ENCODE assay signal across 10 cellular contexts in genomic region chrX:54447461-54447860, GRCh38. TPM values are rescaled to one million over a fixed set of nuclear protein-coding genes. Genes with fewer than 3 reads are reported as not detected.
DNase-seq lines count a peak whose midpoint lies in the region; ATAC-seq and TF ChIP-seq lines count a peak whose summit lies in the region.
"Had no signal": no experiment of that assay in that cellular context is flagged by ENCODE, and none has a peak within 500 bp of the region (broad histone marks: within the 10 kb centered on the region; RNA-seq: fewer than 3 reads in every experiment).

No MANE protein-coding gene starts in this region.

- no peak overlapping the region for H3K4me2 ChIP-seq in Karpas-422 (ENCODE audit: low read depth, low read length, poor library complexity, severe bottlenecking)

- H4K20me1 ChIP-seq in Karpas-422 (ENCODE audit: insufficient read depth, low read depth, low read length) = no peaks in the 10 kb centered on the region

- no peaks in the 10 kb centered on the region for H3K4me1 ChIP-seq in Karpas-422 (ENCODE audit: low read length)

- POLR2A ChIA-PET in T-cell (lab: Charles Lee) = interaction anchor here in 1 of 2 donors (0.6 kb wide), 1 partner anchor 714 kb away, joined by 3 read pairs; no protein-coding TSS in a partner anchor

- no peak overlapping the region for H3K9ac ChIP-seq in Karpas-422 (ENCODE audit: low read length)

- H3K27ac Mint-ChIP-seq in T-cell = no peak overlapping the region
- H3K27ac Mint-ChIP-seq: mesothelial cell of epicardium had no signal

- H3K27me3 Mint-ChIP-seq in T-cell = no peaks in the 10 kb centered on the region

- no peak overlapping the region for H2AFZ ChIP-seq in Karpas-422 (ENCODE audit: low read length)

- no peaks in the 10 kb centered on the region for H3K36me3 ChIP-seq in Karpas-422 (ENCODE audit: insufficient read depth, low read length)
- H3K36me3 ChIP-seq in brain microvascular endothelial cell (replicated peaks) = no peaks in the 10 kb centered on the region

- H3K36me3 Mint-ChIP-seq in T-cell = peaks cover 10% of the 10 kb centered on the region

- peaks cover 16% of the 10 kb centered on the region for H3K79me2 ChIP-seq in Karpas-422 (ENCODE audit: low read length)

- ATAC-seq in HG02884 (IDR thresholded peaks at IDR 0.05; ENCODE audit: unreplicated experiment) = no peak
- ATAC-seq in GM18858 (IDR thresholded peaks at IDR 0.05; ENCODE audit: unreplicated experiment) = no peak
- ATAC-seq in T-cell (replicated peaks in 1 of 4) = no peak

- H3K27ac ChIP-seq in Karpas-422 (ENCODE audit: low read length) (no peak overlapping the region), brain microvascular endothelial cell (no peak overlapping the region)

- peak; percentile 41 for TF ChIP-seq CTCF in brain microvascular endothelial cell (IDR thresholded peaks at IDR 0.05; ENCODE audit: low read depth, low read length, missing control alignments)

- H3K9me2 ChIP-seq in Karpas-422 (replicated peaks; ENCODE audit: insufficient read depth, low read length) = no peaks in the 10 kb centered on the region

- no peaks in the 10 kb centered on the region for H3K9me3 ChIP-seq in Karpas-422 (ENCODE audit: low read length)

- H3K4me3 Mint-ChIP-seq in T-cell = no peak overlapping the region
- H3K4me3 Mint-ChIP-seq: mesothelial cell of epicardium had no signal

- H3K27me3 ChIP-seq in Karpas-422 (ENCODE audit: low read length) (no peaks in the 10 kb centered on the region), brain microvascular endothelial cell (replicated peaks) (no peaks in the 10 kb centered on the region)

- no peak overlapping the region for H3K4me3 ChIP-seq in Karpas-422 (ENCODE audit: low read length)
- no peak overlapping the region for H3K4me3 ChIP-seq in brain microvascular endothelial cell (ENCODE audit: low read depth, low read length)

- CTCF ChIA-PET in T-cell (lab: Charles Lee) = no interaction called here

- DNase-seq in EH (ENCODE audit: low read depth) (peak; percentile 6), Karpas-422 (peak; percentile 54), brain microvascular endothelial cell (no peak), myocyte (ENCODE audit: low read depth) (peak; percentile 4), T-cell (no peak), NCI-H1092 (lab: John Stamatoyannopoulos, UW) (no peak)
- DNase-seq: activated CD4-positive, alpha-beta T cell treated with anti-CD3 and anti-CD28 coated beads, Interleukin-2, amount 50 U/mL, for 48 hours had no signal

- in situ Hi-C loops in brain microvascular endothelial cell (cut with HindIII; ENCODE audit: low pct_ligation_motif_present, low sequenced_read_pairs) = no loop called here

- H3K4me1 Mint-ChIP-seq in T-cell = peaks cover 4 to 13% (median 9%) of the 10 kb centered on the region in 3 donors
- H3K4me1 Mint-ChIP-seq: mesothelial cell of epicardium had no signal

- H3K9me3 Mint-ChIP-seq in T-cell = no peaks in the 10 kb centered on the region

RNA-seq across cellular contexts. Expression of gene TSR2, which starts 7.3 kb away (rescaled TPM):
- total RNA-seq in Karpas-422 (2014; rRNA removed; shearing (Covaris generic); ENCODE audit: low replicate concordance) = 7.9 and 15.3 TPM in 2 replicates
- 21.7 and 27.0 TPM in 2 replicates for total RNA-seq in myocyte
- polyA plus RNA-seq in myocyte (2012) = 70.3 TPM
- 10 to 100 TPM; 39.5 to 42.3 (median 39.7) TPM for total RNA-seq in T-cell

RNA-seq across cellular contexts. Expression of gene FGD1, which starts 48.6 kb away (rescaled TPM):
- not detected in 2 replicates for total RNA-seq in Karpas-422 (2014; rRNA removed; shearing (Covaris generic); ENCODE audit: low replicate concordance)
- 7.8 and 7.9 TPM in 2 replicates for total RNA-seq in myocyte
- 9.6 TPM for polyA plus RNA-seq in myocyte (2012)
- total RNA-seq in T-cell = under 1 TPM in 4 of 5 donors, not detected in 1; 0.08 to 0.13 (median 0.09) TPM

Comparison
In these comparisons a context has a peak if more than half of its experiments do, and no peak if none do; other contexts are left out.
1. DNase-seq: peak in EH (single experiment), Karpas-422 (single experiment) and myocyte (single experiment); none in brain microvascular endothelial cell (single experiment), T-cell (0 of 34) and NCI-H1092 (single experiment).